In genomic region chr3:77055841-77056341, GRCh38 we compare ENCODE assay signal across 13 cellular contexts. TPM values are rescaled to one million over a fixed set of nuclear protein-coding genes. Genes with fewer than 3 reads are reported as not detected.
"Had no signal": no experiment of that assay in that cellular context is flagged by ENCODE, and none has a peak within 500 bp of the region (broad histone marks: within the 10 kb centered on the region; RNA-seq: fewer than 3 reads in every experiment).

No MANE protein-coding gene starts in this region.

- H3K27ac ChIP-seq: ascending aorta had no signal

- H3K27ac Mint-ChIP-seq: activated CD4-positive, alpha-beta T cell treated with anti-CD3 and anti-CD28 coated beads, Interleukin-2, amount 10 ng/mL, durations not matched to agents 24 days and 14 days; naive thymus-derived CD4-positive, alpha-beta T cell had no signal

- H3K27me3 ChIP-seq: ascending aorta had no signal

- H3K4me1 Mint-ChIP-seq: activated CD4-positive, alpha-beta T cell treated with anti-CD3 and anti-CD28 coated beads, Interleukin-2, amount 10 ng/mL, durations not matched to agents 24 days and 14 days; naive thymus-derived CD4-positive, alpha-beta T cell had no signal

- H3K9me3 ChIP-seq: ascending aorta had no signal

- H3K27me3 Mint-ChIP-seq: activated CD4-positive, alpha-beta T cell treated with anti-CD3 and anti-CD28 coated beads, Interleukin-2, amount 10 ng/mL, durations not matched to agents 24 days and 14 days; naive thymus-derived CD4-positive, alpha-beta T cell had no signal

- H3K4me1 ChIP-seq: ascending aorta had no signal

- H3K36me3 Mint-ChIP-seq: naive thymus-derived CD4-positive, alpha-beta T cell had no signal

- H3K36me3 ChIP-seq: ascending aorta had no signal

- H3K4me3 ChIP-seq: ascending aorta had no signal

- DNase-seq: activated CD4-positive, alpha-beta T cell treated with anti-CD3 and anti-CD28 coated beads, Interleukin-2, amount 10 ng/mL, durations not matched to agents 24 days and 14 days; activated CD4-positive, CD25-positive, alpha-beta regulatory T cell; activated CD8-positive, alpha-beta memory T cell treated with anti-CD3 and anti-CD28 coated beads for 24 hours; activated naive CD4-positive, alpha-beta T cell treated with Interleukin-2 at 50 U/mL for 16 hours; foreskin fibroblast; glutamatergic neuron; naive thymus-derived CD4-positive, alpha-beta T cell; nucleus accumbens; stimulated activated CD4-positive, alpha-beta T cell treated with anti-CD3 and anti-CD28 coated beads, Interleukin-4, amount 100 ng/mL, for 24 hours; stimulated activated naive CD4-positive, alpha-beta T cell; substantia nigra; trophoblast cell had no signal

- ATAC-seq: naive thymus-derived CD4-positive, alpha-beta T cell had no signal

- H3K4me3 Mint-ChIP-seq: activated CD4-positive, alpha-beta T cell treated with anti-CD3 and anti-CD28 coated beads, Interleukin-2, amount 10 ng/mL, durations not matched to agents 24 days and 14 days; naive thymus-derived CD4-positive, alpha-beta T cell had no signal

RNA-seq across cellular contexts. Expression of gene ROBO2, which starts 16.0 kb away (rescaled TPM):
- total RNA-seq: activated CD4-positive, alpha-beta T cell treated with anti-CD3 and anti-CD28 coated beads, Interleukin-2, amount 10 ng/mL, durations not matched to agents 24 days and 14 days; naive thymus-derived CD4-positive, alpha-beta T cell had no signal
- polyA plus RNA-seq: naive thymus-derived CD4-positive, alpha-beta T cell had no signal
